ENCODE assay signal across 1 cellular context in genomic region chr17:38891441-38891840, GRCh38.
TF ChIP-seq lines count a peak whose summit lies in the region.

No MANE protein-coding gene starts in this region.

TF ChIP-seq in HCT116, 20 proteins besides CTCF, POLR2A, EP300 and RAD21 (continued from another document):
- no peak for TF ChIP-seq ELF1 (IDR thresholded peaks at IDR 0.05; ENCODE audit: borderline replicate concordance, low read depth)
- TF ChIP-seq EGR1 (IDR thresholded peaks at IDR 0.05; ENCODE audit: low read depth): no peak
- no peak for TF ChIP-seq SP1 (IDR thresholded peaks at IDR 0.05; ENCODE audit: low read depth)
- TF ChIP-seq TCF7L2 (IDR thresholded peaks at IDR 0.05; ENCODE audit: borderline replicate concordance, extremely low read depth, insufficient read depth, insufficient read length): no peak
- no peak for TF ChIP-seq MAX (IDR thresholded peaks at IDR 0.05)
- TF ChIP-seq ZNF274 (IDR thresholded peaks at IDR 0.05; ENCODE audit: low read depth, low read length): no peak
- no peak for TF ChIP-seq CBX3 (IDR thresholded peaks at IDR 0.05; ENCODE audit: low read depth)
- TF ChIP-seq ATF3 (IDR thresholded peaks at IDR 0.05): no peak
- TF ChIP-seq FOSL1 (IDR thresholded peaks at IDR 0.05; ENCODE audit: low read depth): no peak
- no peak for TF ChIP-seq CEBPB (IDR thresholded peaks at IDR 0.05; ENCODE audit: low read depth)
- no peak for TF ChIP-seq YY1 (IDR thresholded peaks at IDR 0.05; ENCODE audit: extremely low read depth, insufficient replicate concordance, low read depth, low read length)
- no peak for TF ChIP-seq ZBTB33 (IDR thresholded peaks at IDR 0.05; ENCODE audit: extremely low read depth, insufficient replicate concordance, low read length)
